Comparison of ENCODE assay signal across 1 cellular context in the genomic region with DNA sequence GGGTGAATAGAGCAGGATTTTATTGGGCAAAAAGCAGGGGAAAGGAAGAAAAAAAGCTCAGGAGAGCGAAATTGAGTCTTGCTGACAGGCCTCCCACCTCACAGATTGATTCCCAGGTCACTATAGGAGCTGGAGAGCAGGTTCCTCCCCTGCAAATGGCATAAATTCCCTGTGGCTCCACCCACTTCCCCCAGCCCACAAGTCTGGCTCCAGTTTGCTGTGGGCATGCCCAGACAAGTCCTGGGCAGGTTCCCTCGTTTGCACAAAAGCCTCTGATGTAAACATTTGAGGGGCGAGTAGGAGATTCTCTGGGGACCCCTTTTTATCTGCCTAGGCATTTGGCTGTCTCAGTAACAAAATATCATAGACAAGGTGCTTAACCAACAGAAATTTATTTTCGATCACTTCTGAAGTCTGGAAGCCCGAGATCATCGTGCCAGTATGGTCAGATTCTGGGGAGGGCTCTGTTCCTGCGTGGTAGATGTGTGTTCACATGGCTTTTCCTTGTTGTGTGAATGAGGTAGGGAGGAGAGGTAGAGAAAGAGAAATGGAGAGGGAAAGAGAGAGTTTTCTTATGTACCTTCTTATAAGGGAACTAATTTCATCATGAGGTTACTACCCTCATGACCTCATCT.
TF ChIP-seq lines count a peak whose summit lies in the region.

No MANE protein-coding gene starts in this region.

TF ChIP-seq in GM12878, 131 proteins besides CTCF, POLR2A, EP300 and RAD21 (continued from another document):
- TF ChIP-seq, protein P1, sequence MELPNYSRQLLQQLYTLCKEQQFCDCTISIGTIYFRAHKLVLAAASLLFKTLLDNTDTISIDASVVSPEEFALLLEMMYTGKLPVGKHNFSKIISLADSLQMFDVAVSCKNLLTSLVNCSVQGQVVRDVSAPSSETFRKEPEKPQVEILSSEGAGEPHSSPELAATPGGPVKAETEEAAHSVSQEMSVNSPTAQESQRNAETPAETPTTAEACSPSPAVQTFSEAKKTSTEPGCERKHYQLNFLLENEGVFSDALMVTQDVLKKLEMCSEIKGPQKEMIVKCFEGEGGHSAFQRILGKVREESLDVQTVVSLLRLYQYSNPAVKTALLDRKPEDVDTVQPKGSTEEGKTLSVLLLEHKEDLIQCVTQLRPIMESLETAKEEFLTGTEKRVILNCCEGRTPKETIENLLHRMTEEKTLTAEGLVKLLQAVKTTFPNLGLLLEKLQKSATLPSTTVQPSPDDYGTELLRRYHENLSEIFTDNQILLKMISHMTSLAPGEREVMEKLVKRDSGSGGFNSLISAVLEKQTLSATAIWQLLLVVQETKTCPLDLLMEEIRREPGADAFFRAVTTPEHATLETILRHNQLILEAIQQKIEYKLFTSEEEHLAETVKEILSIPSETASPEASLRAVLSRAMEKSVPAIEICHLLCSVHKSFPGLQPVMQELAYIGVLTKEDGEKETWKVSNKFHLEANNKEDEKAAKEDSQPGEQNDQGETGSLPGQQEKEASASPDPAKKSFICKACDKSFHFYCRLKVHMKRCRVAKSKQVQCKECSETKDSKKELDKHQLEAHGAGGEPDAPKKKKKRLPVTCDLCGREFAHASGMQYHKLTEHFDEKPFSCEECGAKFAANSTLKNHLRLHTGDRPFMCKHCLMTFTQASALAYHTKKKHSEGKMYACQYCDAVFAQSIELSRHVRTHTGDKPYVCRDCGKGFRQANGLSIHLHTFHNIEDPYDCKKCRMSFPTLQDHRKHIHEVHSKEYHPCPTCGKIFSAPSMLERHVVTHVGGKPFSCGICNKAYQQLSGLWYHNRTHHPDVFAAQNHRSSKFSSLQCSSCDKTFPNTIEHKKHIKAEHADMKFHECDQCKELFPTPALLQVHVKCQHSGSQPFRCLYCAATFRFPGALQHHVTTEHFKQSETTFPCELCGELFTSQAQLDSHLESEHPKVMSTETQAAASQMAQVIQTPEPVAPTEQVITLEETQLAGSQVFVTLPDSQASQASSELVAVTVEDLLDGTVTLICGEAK (IDR thresholded peaks at IDR 0.05; ENCODE audit: borderline replicate concordance), result no peak
- TF ChIP-seq, protein P2, sequence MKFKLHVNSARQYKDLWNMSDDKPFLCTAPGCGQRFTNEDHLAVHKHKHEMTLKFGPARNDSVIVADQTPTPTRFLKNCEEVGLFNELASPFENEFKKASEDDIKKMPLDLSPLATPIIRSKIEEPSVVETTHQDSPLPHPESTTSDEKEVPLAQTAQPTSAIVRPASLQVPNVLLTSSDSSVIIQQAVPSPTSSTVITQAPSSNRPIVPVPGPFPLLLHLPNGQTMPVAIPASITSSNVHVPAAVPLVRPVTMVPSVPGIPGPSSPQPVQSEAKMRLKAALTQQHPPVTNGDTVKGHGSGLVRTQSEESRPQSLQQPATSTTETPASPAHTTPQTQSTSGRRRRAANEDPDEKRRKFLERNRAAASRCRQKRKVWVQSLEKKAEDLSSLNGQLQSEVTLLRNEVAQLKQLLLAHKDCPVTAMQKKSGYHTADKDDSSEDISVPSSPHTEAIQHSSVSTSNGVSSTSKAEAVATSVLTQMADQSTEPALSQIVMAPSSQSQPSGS (IDR thresholded peaks at IDR 0.05; ENCODE audit: low read length), result no peak
